10 cellular contexts compared by ENCODE assay signal in genomic region chr21:33189845-33190244, GRCh38.
"Had no signal": no experiment of that assay in that cellular context is flagged by ENCODE, and none has a peak within 500 bp of the region (broad histone marks: within the 10 kb centered on the region; RNA-seq: fewer than 3 reads in every experiment).

No MANE protein-coding gene starts in this region.

- H3K27ac ChIP-seq: ascending aorta, WERI-Rb-1 had no signal

- H3K9me3 Mint-ChIP-seq: endodermal cell had no signal

- H3K36me3 Mint-ChIP-seq: stimulated activated memory B cell treated with anti-CD40 and anti-IgM and Interleukin-4, amounts not matched to agents 10 μg/mL and 1 μg/mL and 100 μg/mL, for 72 hours had no signal

- H3K27ac Mint-ChIP-seq: endodermal cell; stimulated activated memory B cell treated with anti-CD40 and anti-IgM and Interleukin-4, amounts not matched to agents 10 μg/mL and 1 μg/mL and 100 μg/mL, for 72 hours; T-helper 17 cell had no signal

- H3K4me1 ChIP-seq: ascending aorta had no signal

- H3K27me3 Mint-ChIP-seq: T-helper 17 cell had no signal

- H3K9me3 ChIP-seq: ascending aorta had no signal

- H3K4me3 ChIP-seq: ascending aorta had no signal

- H3K36me3 ChIP-seq: ascending aorta, WERI-Rb-1 had no signal

- ATAC-seq: left colon; stimulated activated memory B cell treated with anti-CD40 and anti-IgM and Interleukin-4, amounts not matched to agents 10 μg/mL and 1 μg/mL and 100 μg/mL, for 72 hours; T-helper 17 cell had no signal

- H3K4me3 Mint-ChIP-seq: endodermal cell; stimulated activated memory B cell treated with anti-CD40 and anti-IgM and Interleukin-4, amounts not matched to agents 10 μg/mL and 1 μg/mL and 100 μg/mL, for 72 hours; T-helper 17 cell had no signal

- H3K27me3 ChIP-seq: ascending aorta had no signal

- DNase-seq: activated CD4-positive, alpha-beta T cell treated with anti-CD3 and anti-CD28 coated beads, Interleukin-2, amount 50 U/mL, for 48 hours; dermis blood vessel endothelial cell; endodermal cell; left colon; mammary epithelial cell; stimulated activated CD4-positive, alpha-beta T cell treated with anti-CD3 and anti-CD28 coated beads, Interleukin-2, amount 100 ng/mL, for 48 hours; T-helper 17 cell; WERI-Rb-1 had no signal

- H3K4me1 Mint-ChIP-seq: endodermal cell had no signal
